ENCODE assay signal across 14 cellular contexts in the genomic region with DNA sequence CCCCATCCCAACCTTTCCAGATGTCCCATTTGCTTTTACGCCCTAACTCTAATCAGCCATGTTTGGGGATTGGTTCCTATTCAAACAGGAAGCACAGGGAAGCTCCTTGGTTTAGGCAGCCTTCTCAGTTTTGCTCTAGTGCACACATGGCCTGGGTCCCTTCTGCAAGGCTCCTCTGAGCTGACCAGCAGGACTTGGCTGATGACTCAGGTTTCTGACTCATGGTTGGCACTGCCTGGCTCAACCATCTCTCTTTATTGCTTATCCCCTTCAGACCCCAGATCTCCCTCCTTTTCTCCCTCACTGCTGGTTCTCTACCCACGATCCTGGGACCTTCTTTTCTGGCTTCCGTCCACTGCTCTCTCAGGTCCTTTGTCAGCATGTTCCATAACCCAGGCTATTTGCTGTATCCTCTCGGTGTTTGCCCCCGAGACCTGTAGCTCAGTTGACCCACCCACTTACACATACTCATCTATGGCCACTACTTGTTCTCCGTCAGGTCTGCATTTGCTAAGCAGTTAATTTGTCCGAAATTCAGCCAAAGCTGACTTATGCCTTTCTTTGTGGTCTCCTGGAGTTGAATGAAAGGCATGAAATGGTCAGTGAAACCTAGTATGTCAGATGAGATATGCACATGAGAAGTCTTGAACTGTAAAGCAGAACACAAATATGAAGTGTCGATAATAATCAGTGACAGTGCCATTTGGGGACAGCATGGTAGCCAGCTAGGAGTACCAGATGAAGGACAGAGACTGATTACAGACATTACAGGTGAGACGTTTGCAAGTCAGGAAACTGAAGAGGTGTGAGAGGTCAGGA.
DNase-seq lines count a peak whose midpoint lies in the region; ATAC-seq, FAIRE-seq and TF ChIP-seq lines count a peak whose summit lies in the region.
"Had no signal": no experiment of that assay in that cellular context is flagged by ENCODE, and none has a peak within 500 bp of the region (broad histone marks: within the 10 kb centered on the region; RNA-seq: fewer than 3 reads in every experiment).

No MANE protein-coding gene starts in this region.

- peaks cover 3% of the 10 kb centered on the region for H3K27me3 Mint-ChIP-seq in activated naive CD8-positive, alpha-beta T cell treated with anti-CD3 and anti-CD28 coated beads for 36 hours
- peaks cover 4% of the 10 kb centered on the region for H3K27me3 Mint-ChIP-seq in GM23338 (ENCODE audit: insufficient read depth, low read depth, poor library complexity)
- H3K27me3 Mint-ChIP-seq: activated naive CD4-positive, alpha-beta T cell treated with anti-CD3 and anti-CD28 coated beads, Interleukin-2, amount 50 U/mL, for 24 hours; CD4-positive, alpha-beta memory T cell; type B pancreatic cell had no signal

- no peaks in the 10 kb centered on the region; the same call in 1 of the 2 replicates for H3K9me2 ChIP-seq in GM23338 (ENCODE audit: insufficient read depth)

- H3K27me3 ChIP-seq in BLaER1 treated with 17β-estradiol and CSF1 and Interleukin-3, amounts not matched to agents 10 nM and 100 nM = no peaks in the 10 kb centered on the region
- no peaks in the 10 kb centered on the region for H3K27me3 ChIP-seq in GM23338 (ENCODE audit: insufficient read depth)
- H3K27me3 ChIP-seq: right lobe of liver had no signal

- no peak for ATAC-seq in GM23338
- no peak for ATAC-seq in GM19328 (IDR thresholded peaks at IDR 0.05; ENCODE audit: unreplicated experiment)

- no peak overlapping the region for H3K4me3 Mint-ChIP-seq in activated naive CD8-positive, alpha-beta T cell treated with anti-CD3 and anti-CD28 coated beads for 36 hours
- no peak overlapping the region for H3K4me3 Mint-ChIP-seq in GM23338
- H3K4me3 Mint-ChIP-seq: activated naive CD4-positive, alpha-beta T cell treated with anti-CD3 and anti-CD28 coated beads, Interleukin-2, amount 50 U/mL, for 24 hours; CD4-positive, alpha-beta memory T cell; type B pancreatic cell had no signal

- H3K9me3 ChIP-seq in BLaER1 treated with 17β-estradiol and CSF1 and Interleukin-3, amounts not matched to agents 10 nM and 100 nM (replicated peaks in 1 of 11) = peaks cover 0 to 5% (median 0%) of the 10 kb centered on the region in 11 experiments; a peak in 1 of 22 replicates
- H3K9me3 ChIP-seq: right lobe of liver had no signal

- no peak overlapping the region for H2AFZ ChIP-seq in GM23338

- H3K9me3 Mint-ChIP-seq in activated naive CD8-positive, alpha-beta T cell treated with anti-CD3 and anti-CD28 coated beads for 36 hours = no peaks in the 10 kb centered on the region
- no peaks in the 10 kb centered on the region for H3K9me3 Mint-ChIP-seq in GM23338
- H3K9me3 Mint-ChIP-seq: activated naive CD4-positive, alpha-beta T cell treated with anti-CD3 and anti-CD28 coated beads, Interleukin-2, amount 50 U/mL, for 24 hours; type B pancreatic cell had no signal

- DNase-seq in HTR-8/SVneo (ENCODE audit: insufficient read length, low spot score) (peak; percentile 43), astrocyte of the hippocampus (ENCODE audit: low read depth, low spot score) (peak; percentile 83), kidney glomerular epithelial cell (lab: John Stamatoyannopoulos, UW) (peak; percentile 80), GM23338 (ENCODE audit: low spot score) (no peak)
- no peak for DNase-seq in activated naive CD8-positive, alpha-beta T cell treated with anti-CD3 and anti-CD28 coated beads for 36 hours
- no peak for DNase-seq in activated T-cell treated with anti-CD3 and anti-CD28 coated beads, Interleukin-2, amount 50 U/mL, for 1 hour
- DNase-seq: activated CD4-positive, alpha-beta T cell treated with anti-CD3 and anti-CD28 coated beads for 48 hours; CD4-positive, alpha-beta memory T cell; NCI-H526 treated with DMSO at 0.1 percent for 48 hours; right lobe of liver had no signal

- peak overlapping the region in 3 of 10 experiments; percentile 9 to 53 (median 41); a peak in 4 of 20 replicates for H3K4me3 ChIP-seq in BLaER1 treated with 17β-estradiol and CSF1 and Interleukin-3, amounts not matched to agents 10 nM and 100 nM
- no peak overlapping the region for H3K4me3 ChIP-seq in GM23338
- H3K4me3 ChIP-seq: right lobe of liver had no signal

- no peaks in the 10 kb centered on the region for H4K20me1 ChIP-seq in BLaER1 treated with 17β-estradiol and CSF1 and Interleukin-3, amounts not matched to agents 10 nM and 100 nM
- H4K20me1 ChIP-seq in GM23338 (replicated peaks; ENCODE audit: insufficient read depth) = no peaks in the 10 kb centered on the region

- H3K27ac ChIP-seq in BLaER1 treated with 17β-estradiol and CSF1 and Interleukin-3, amounts not matched to agents 10 nM and 100 nM = peak overlapping the region in 10 of 11 experiments; percentile 32 to 84 (median 72); a peak in 20 of 22 replicates
- H3K27ac ChIP-seq in GM23338 (ENCODE audit: low read depth) = no peak overlapping the region
- H3K27ac ChIP-seq: right lobe of liver had no signal

- H3K36me3 ChIP-seq in BLaER1 treated with 17β-estradiol and CSF1 and Interleukin-3, amounts not matched to agents 10 nM and 100 nM = no peaks in the 10 kb centered on the region
- H3K36me3 ChIP-seq in GM23338 (ENCODE audit: insufficient read depth) = no peaks in the 10 kb centered on the region
- H3K36me3 ChIP-seq: right lobe of liver had no signal

- no peaks in the 10 kb centered on the region for H3K4me1 Mint-ChIP-seq in activated naive CD8-positive, alpha-beta T cell treated with anti-CD3 and anti-CD28 coated beads for 36 hours
- no peaks in the 10 kb centered on the region for H3K4me1 Mint-ChIP-seq in GM23338
- H3K4me1 Mint-ChIP-seq: activated naive CD4-positive, alpha-beta T cell treated with anti-CD3 and anti-CD28 coated beads, Interleukin-2, amount 50 U/mL, for 24 hours; CD4-positive, alpha-beta memory T cell had no signal

- no peaks in the 10 kb centered on the region for H3F3A ChIP-seq in GM23338 (replicated peaks; ENCODE audit: low read depth)

- H3K79me2 ChIP-seq in GM23338 (replicated peaks; ENCODE audit: insufficient read depth) = no peaks in the 10 kb centered on the region

- FAIRE-seq in HTR-8/SVneo (lab: Jason Lieb, UNC) = no peak

- no peak for TF ChIP-seq CTCF in GM23338 (conservative IDR thresholded peaks at IDR 0.05; ENCODE audit: low read depth in 2 of 2)

- no peaks in the 10 kb centered on the region for H3K36me3 Mint-ChIP-seq in activated naive CD8-positive, alpha-beta T cell treated with anti-CD3 and anti-CD28 coated beads for 36 hours
- no peaks in the 10 kb centered on the region for H3K36me3 Mint-ChIP-seq in GM23338 (ENCODE audit: low read depth)
- H3K36me3 Mint-ChIP-seq: activated naive CD4-positive, alpha-beta T cell treated with anti-CD3 and anti-CD28 coated beads, Interleukin-2, amount 50 U/mL, for 24 hours; CD4-positive, alpha-beta memory T cell had no signal

- H3K9ac ChIP-seq in BLaER1 treated with 17β-estradiol and CSF1 and Interleukin-3, amounts not matched to agents 10 nM and 100 nM = peak overlapping the region in 6 of 11 experiments; percentile 15 to 63 (median 56); a peak in 11 of 22 replicates

- peak overlapping the region; percentile 41 to 94 (median 85) for H3K4me2 ChIP-seq in BLaER1 treated with 17β-estradiol and CSF1 and Interleukin-3, amounts not matched to agents 10 nM and 100 nM
- H3K4me2 ChIP-seq in GM23338 = no peak overlapping the region

- no peak overlapping the region for H3K27ac Mint-ChIP-seq in activated naive CD8-positive, alpha-beta T cell treated with anti-CD3 and anti-CD28 coated beads for 36 hours
- no peak overlapping the region for H3K27ac Mint-ChIP-seq in GM23338
- H3K27ac Mint-ChIP-seq: activated naive CD4-positive, alpha-beta T cell treated with anti-CD3 and anti-CD28 coated beads, Interleukin-2, amount 50 U/mL, for 24 hours; CD4-positive, alpha-beta memory T cell; type B pancreatic cell had no signal

- H3K4me1 ChIP-seq in BLaER1 treated with 17β-estradiol and CSF1 and Interleukin-3, amounts not matched to agents 10 nM and 100 nM = peaks cover 40 to 73% (median 60%) of the 10 kb centered on the region in 10 experiments
- no peaks in the 10 kb centered on the region for H3K4me1 ChIP-seq in GM23338 (ENCODE audit: insufficient read depth)
- H3K4me1 ChIP-seq: right lobe of liver had no signal

TF ChIP-seq in GM23338, 12 proteins besides CTCF, POLR2A, EP300 and RAD21:
- TF ChIP-seq EZH2phosphoT487 (IDR thresholded peaks at IDR 0.05; ENCODE audit: unreplicated experiment) (no peak), ETS1 (IDR thresholded peaks at IDR 0.05) (no peak), JUNB (IDR thresholded peaks at IDR 0.05; ENCODE audit: unreplicated experiment) (no peak)
- TF ChIP-seq, protein P1, sequence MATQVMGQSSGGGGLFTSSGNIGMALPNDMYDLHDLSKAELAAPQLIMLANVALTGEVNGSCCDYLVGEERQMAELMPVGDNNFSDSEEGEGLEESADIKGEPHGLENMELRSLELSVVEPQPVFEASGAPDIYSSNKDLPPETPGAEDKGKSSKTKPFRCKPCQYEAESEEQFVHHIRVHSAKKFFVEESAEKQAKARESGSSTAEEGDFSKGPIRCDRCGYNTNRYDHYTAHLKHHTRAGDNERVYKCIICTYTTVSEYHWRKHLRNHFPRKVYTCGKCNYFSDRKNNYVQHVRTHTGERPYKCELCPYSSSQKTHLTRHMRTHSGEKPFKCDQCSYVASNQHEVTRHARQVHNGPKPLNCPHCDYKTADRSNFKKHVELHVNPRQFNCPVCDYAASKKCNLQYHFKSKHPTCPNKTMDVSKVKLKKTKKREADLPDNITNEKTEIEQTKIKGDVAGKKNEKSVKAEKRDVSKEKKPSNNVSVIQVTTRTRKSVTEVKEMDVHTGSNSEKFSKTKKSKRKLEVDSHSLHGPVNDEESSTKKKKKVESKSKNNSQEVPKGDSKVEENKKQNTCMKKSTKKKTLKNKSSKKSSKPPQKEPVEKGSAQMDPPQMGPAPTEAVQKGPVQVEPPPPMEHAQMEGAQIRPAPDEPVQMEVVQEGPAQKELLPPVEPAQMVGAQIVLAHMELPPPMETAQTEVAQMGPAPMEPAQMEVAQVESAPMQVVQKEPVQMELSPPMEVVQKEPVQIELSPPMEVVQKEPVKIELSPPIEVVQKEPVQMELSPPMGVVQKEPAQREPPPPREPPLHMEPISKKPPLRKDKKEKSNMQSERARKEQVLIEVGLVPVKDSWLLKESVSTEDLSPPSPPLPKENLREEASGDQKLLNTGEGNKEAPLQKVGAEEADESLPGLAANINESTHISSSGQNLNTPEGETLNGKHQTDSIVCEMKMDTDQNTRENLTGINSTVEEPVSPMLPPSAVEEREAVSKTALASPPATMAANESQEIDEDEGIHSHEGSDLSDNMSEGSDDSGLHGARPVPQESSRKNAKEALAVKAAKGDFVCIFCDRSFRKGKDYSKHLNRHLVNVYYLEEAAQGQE (IDR thresholded peaks at IDR 0.05; ENCODE audit: unreplicated experiment) = no peak
TF ChIP-seq in GM23338: peak in this region for 0.

Comparison
In these comparisons a context has a peak if more than half of its experiments do, and no peak if none do; other contexts are left out.
1. DNase-seq: peak in HTR-8/SVneo (single experiment), astrocyte of the hippocampus (single experiment) and kidney glomerular epithelial cell (single experiment); none in activated naive CD8-positive, alpha-beta T cell treated with anti-CD3 and anti-CD28 coated beads for 36 hours (single experiment), GM23338 (single experiment) and activated T-cell treated with anti-CD3 and anti-CD28 coated beads, Interleukin-2, amount 50 U/mL, for 1 hour (single experiment).